ENCODE assay signal across 9 cellular contexts in the genomic region with DNA sequence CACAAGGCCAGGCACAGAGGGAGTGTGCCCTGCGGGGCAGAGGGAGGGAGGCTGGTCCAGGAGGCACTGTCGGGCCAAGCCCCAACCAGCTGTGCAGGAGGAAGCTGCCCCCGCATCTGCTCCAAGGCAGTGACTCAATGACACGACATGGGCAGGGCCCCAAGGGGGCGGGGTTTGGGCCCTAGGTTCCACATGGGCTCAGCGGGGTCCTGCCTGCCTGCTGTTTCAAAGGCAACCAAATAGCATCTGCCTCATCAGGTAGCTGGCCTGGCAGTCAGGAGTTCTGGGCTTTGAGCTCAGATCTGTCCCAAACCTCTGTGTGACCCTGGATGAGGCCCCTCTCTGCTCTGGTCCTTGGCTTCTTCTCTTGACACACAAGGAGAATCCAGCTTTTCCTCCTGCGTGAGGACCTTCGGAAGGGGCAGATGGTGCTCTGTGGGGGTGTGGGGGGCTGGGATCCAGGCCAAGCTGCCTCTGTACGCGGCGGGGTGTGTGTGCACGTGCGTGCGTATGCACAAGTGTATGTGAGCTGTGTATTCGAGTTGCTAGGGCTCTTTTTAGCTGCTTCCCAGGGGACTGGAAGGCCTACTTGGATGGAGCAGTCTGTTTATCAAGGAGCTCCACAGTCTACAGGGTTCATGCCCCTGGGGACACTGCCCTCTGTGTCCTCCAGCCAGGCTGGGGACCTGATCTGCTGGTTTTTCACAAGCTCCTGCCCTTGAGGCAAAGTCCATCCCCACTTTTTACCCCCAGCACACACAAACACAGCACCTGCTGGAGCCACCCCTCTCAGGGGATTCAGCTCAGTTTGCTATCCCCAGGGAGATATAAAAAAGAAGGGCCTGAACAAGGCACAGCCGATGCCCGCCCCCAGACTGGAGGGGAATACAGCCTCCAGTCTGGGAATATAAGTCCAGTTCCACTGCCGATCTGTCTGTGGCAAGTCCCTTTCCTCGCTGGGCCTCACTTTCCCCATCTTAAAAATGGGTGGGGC.
DNase-seq lines count a peak whose midpoint lies in the region; ATAC-seq and TF ChIP-seq lines count a peak whose summit lies in the region.
"Had no signal": no experiment of that assay in that cellular context is flagged by ENCODE, and none has a peak within 500 bp of the region (broad histone marks: within the 10 kb centered on the region; RNA-seq: fewer than 3 reads in every experiment).

No MANE protein-coding gene starts in this region.

- in situ Hi-C loops in mammary epithelial cell (cut with MboI; ENCODE audit: low sequenced_read_pairs in 2 of 2) = no loop called here

- H3K18ac ChIP-seq in mesenchymal stem cell (ENCODE audit: low read depth in 1 of 2, low read length in 2 of 2) = peak overlapping the region; percentile 11 to 88

- peak overlapping the region; percentile 86 for H2AK5ac ChIP-seq in mesenchymal stem cell (ENCODE audit: low read length, severe bottlenecking)

- no peaks in the 10 kb centered on the region for H4K20me1 ChIP-seq in mammary epithelial cell (ENCODE audit: insufficient read depth, low read length)

- H3K36me3 ChIP-seq in HUES64 (ENCODE audit: insufficient read depth, low read length) (peaks cover 7% of the 10 kb centered on the region; the same call in 1 of the 2 replicates), mammary epithelial cell (ENCODE audit: insufficient read depth, low read length) (peaks cover 2% of the 10 kb centered on the region), mesenchymal stem cell (ENCODE audit: control insufficient read depth in 1 of 2, insufficient read depth in 2 of 2, low read depth in 1 of 2, low read length in 2 of 2) (peaks cover 9 to 14% of the 10 kb centered on the region in 2 experiments), stomach (peaks cover 0 to 15% (median 8%) of the 10 kb centered on the region in 4 donors)

- no peak overlapping the region for H3K27ac Mint-ChIP-seq in Calu3 (ENCODE audit: unreplicated experiment)

- peak overlapping the region; percentile 27 to 66 for H3K4ac ChIP-seq in mesenchymal stem cell (ENCODE audit: low read depth in 1 of 2, low read length in 2 of 2)

- H3K4me1 ChIP-seq in HUES64 (ENCODE audit: insufficient read depth, low read length) = peaks cover 25% of the 10 kb centered on the region
- H3K4me1 ChIP-seq in mammary epithelial cell (ENCODE audit: insufficient read depth, low read length) = peaks cover 27% of the 10 kb centered on the region
- peaks cover 48% of the 10 kb centered on the region for H3K4me1 ChIP-seq in mesenchymal stem cell (ENCODE audit: control insufficient read depth, insufficient read depth, low read depth, low read length)
- H3K4me1 ChIP-seq in stomach = peaks cover 17 to 50% (median 25%) of the 10 kb centered on the region in 4 donors

- H3K27me3 ChIP-seq in HUES64 (ENCODE audit: insufficient read depth, low read length) = no peaks in the 10 kb centered on the region
- no peaks in the 10 kb centered on the region for H3K27me3 ChIP-seq in mammary epithelial cell (ENCODE audit: insufficient read depth, low read length)
- no peaks in the 10 kb centered on the region for H3K27me3 ChIP-seq in mesenchymal stem cell (ENCODE audit: control insufficient read depth in 1 of 2, insufficient read depth in 1 of 2, low read length in 2 of 2)
- H3K27me3 ChIP-seq in stomach = no peaks in the 10 kb centered on the region

- H3K4me2 ChIP-seq in mammary epithelial cell (ENCODE audit: insufficient read depth, low read depth, low read length) = peak overlapping the region; percentile 45
- no peak overlapping the region for H3K4me2 ChIP-seq in mesenchymal stem cell (ENCODE audit: low read length, poor library complexity, severe bottlenecking)
- H3K4me2 ChIP-seq: KMS-11 had no signal

- CTCF ChIA-PET in Calu3 (lab: Charles Lee) = interaction anchor here (0.7 to 1.5 kb wide), 5 partner anchors 18 to 56 kb away, joined by 3 to 7 read pairs (median 4); no protein-coding TSS in a partner anchor
- CTCF ChIA-PET in mammary epithelial cell (lab: Charles Lee; ENCODE audit: low non-redundant PET) = interaction anchor here (0.5 to 0.9 kb wide), 4 partner anchors 8 to 435 kb away, joined by 3 to 12 read pairs (median 6); no protein-coding TSS in a partner anchor

- TF ChIP-seq EP300 in stomach (IDR thresholded peaks at IDR 0.05) = no peak

- H4K8ac ChIP-seq in mesenchymal stem cell (ENCODE audit: low read length) = peak overlapping the region; percentile 16

- H3K9me3 ChIP-seq in HUES64 (ENCODE audit: insufficient read depth, low read depth, low read length) (no peaks in the 10 kb centered on the region), mammary epithelial cell (replicated peaks; ENCODE audit: insufficient read depth, low read length) (no peaks in the 10 kb centered on the region), mesenchymal stem cell (ENCODE audit: control insufficient read depth, low read length) (no peaks in the 10 kb centered on the region), stomach (no peaks in the 10 kb centered on the region)

- no peak for ATAC-seq in HG03025 (IDR thresholded peaks at IDR 0.05; ENCODE audit: low FRiP score, unreplicated experiment)

- H3K79me1 ChIP-seq in mesenchymal stem cell (replicated peaks; ENCODE audit: low read length, poor library complexity, severe bottlenecking) = no peaks in the 10 kb centered on the region

- peak overlapping the region in 1 of 2 experiments; percentile 84 for H3K14ac ChIP-seq in mesenchymal stem cell (ENCODE audit: low read length in 2 of 2)

- H2BK15ac ChIP-seq in mesenchymal stem cell (ENCODE audit: low read depth, poor library complexity, severe bottlenecking) = peak overlapping the region; percentile 98

- H3K27ac ChIP-seq in HUES64 (ENCODE audit: low read depth, low read length) = 0 out of 2 replicates have a peak overlapping the region, but pooled peaks have one; percentile 35
- peak overlapping the region; percentile 29 for H3K27ac ChIP-seq in mammary epithelial cell (ENCODE audit: insufficient read depth, low read depth, low read length)
- peak overlapping the region; percentile 22 for H3K27ac ChIP-seq in mesenchymal stem cell (ENCODE audit: low read length, poor library complexity, severe bottlenecking)
- H3K27ac ChIP-seq in stomach = peak overlapping the region in 4 of 5 donors; percentile 4 to 59 (median 42)
- H3K27ac ChIP-seq: KMS-11 had no signal

- peak overlapping the region; percentile 23 for H4K91ac ChIP-seq in mesenchymal stem cell (ENCODE audit: low read length)

- dilution Hi-C loops in mammary epithelial cell (cut with HindIII; ENCODE audit: low sequenced_read_pairs) = no loop called here

- TF ChIP-seq POLR2A in stomach (IDR thresholded peaks at IDR 0.05) = no peak

- no peaks in the 10 kb centered on the region for H3K27me3 Mint-ChIP-seq in Calu3 (ENCODE audit: unreplicated experiment)

- intact Hi-C loops in Calu3 (cut with micrococcal nuclease; ENCODE audit: unreplicated experiment) = no loop called here
- intact Hi-C loops in mammary epithelial cell (cut with micrococcal nuclease) = loop anchor here (1.0 kb wide), 1 partner anchor 18 kb away; no protein-coding TSS in a partner anchor
- intact Hi-C loops in stomach (cut with DNase I; ENCODE audit: low total_unique reads) = no loop called here

- H3K9me3 Mint-ChIP-seq in Calu3 (ENCODE audit: low read depth, unreplicated experiment) = no peaks in the 10 kb centered on the region

- WGBS in HUES64 = 49% methylated on average over 19 of the region's 19 CpGs
- 30% methylated on average over 16 of the region's 19 CpGs for WGBS in mammary epithelial cell (ENCODE audit: low coverage, missing lambda C conversion rate)
- 52% methylated on average over 15 of the region's 19 CpGs for WGBS in mesenchymal stem cell
- WGBS in stomach, 5 donors = 39 to 68% (median 41%) methylated on average over 12 to 19 of the region's 19 CpGs

- H2BK120ac ChIP-seq in mesenchymal stem cell (ENCODE audit: low read depth, low read length) = no peak overlapping the region

- DNase-seq in Calu3 = peak; percentile 67
- DNase-seq in GM20000 (ENCODE audit: low spot score) = peak; percentile 76
- peak; percentile 36 for DNase-seq in SHP77 treated with DMSO at 0.1 percent for 48 hours (lab: John Stamatoyannopoulos, UW)
- peak; percentile 80 for DNase-seq in mammary epithelial cell
- DNase-seq in mesenchymal stem cell = peak; percentile 84
- peak; percentile 58 for DNase-seq in stomach

- peak overlapping the region; percentile 84 for H2AFZ ChIP-seq in mammary epithelial cell (ENCODE audit: low read depth, low read length)
- H2AFZ ChIP-seq in mesenchymal stem cell (ENCODE audit: low read depth, low read length) = no peak overlapping the region

- no peak overlapping the region for H3K4me3 Mint-ChIP-seq in Calu3 (ENCODE audit: low read depth, unreplicated experiment)

- H2BK5ac ChIP-seq in mesenchymal stem cell (ENCODE audit: low read depth, low read length, poor library complexity, severe bottlenecking) = no peak overlapping the region

- H3K36me3 Mint-ChIP-seq in Calu3 (ENCODE audit: insufficient read depth, unreplicated experiment) = peaks cover 23% of the 10 kb centered on the region

- peak overlapping the region; percentile 0 to 82 for H2BK12ac ChIP-seq in mesenchymal stem cell (ENCODE audit: low read length in 2 of 2)

- H3K4me3 ChIP-seq in HUES64 (ENCODE audit: low read length) (no peak overlapping the region), mammary epithelial cell (replicated peaks in 1 of 3; ENCODE audit: insufficient read depth in 1 of 3, low read depth in 2 of 3, low read length in 3 of 3) (no peak overlapping the region), mesenchymal stem cell (ENCODE audit: insufficient read depth in 1 of 2, low read depth in 1 of 2, low read length in 2 of 2) (no peak overlapping the region), stomach (no peak overlapping the region)

- H3K23ac ChIP-seq in mesenchymal stem cell (ENCODE audit: low read length in 2 of 2) = no peak overlapping the region

- TF ChIP-seq CTCF in Calu3 (IDR thresholded peaks at IDR 0.05; ENCODE audit: unreplicated experiment) (no peak), GM20000 (IDR thresholded peaks at IDR 0.05; ENCODE audit: extremely low read depth, missing control alignments) (no peak), mammary epithelial cell (conservative IDR thresholded peaks at IDR 0.05 in 1 of 2, IDR thresholded peaks at IDR 0.05 in 1 of 2; ENCODE audit: extremely low read depth in 1 of 2, insufficient read depth in 1 of 2, low read depth in 1 of 2, low read length in 2 of 2) (no peak), stomach (IDR thresholded peaks at IDR 0.05) (no peak)

- BruUV-seq in Calu3 (replicated peaks; lab: Mats Ljungman, UMichigan) (no TSS peak), mammary epithelial cell (replicated peaks; lab: Mats Ljungman, UMichigan) (no TSS peak)

- no peak overlapping the region for H3K9ac ChIP-seq in HUES64 (ENCODE audit: low read depth, low read length)
- peak overlapping the region; percentile 5 for H3K9ac ChIP-seq in mammary epithelial cell (ENCODE audit: insufficient read depth, low read length)
- H3K9ac ChIP-seq in mesenchymal stem cell (ENCODE audit: low read length) = peak overlapping the region; percentile 65
- H3K9ac ChIP-seq: KMS-11 had no signal

- peaks cover 4% of the 10 kb centered on the region for H3K79me2 ChIP-seq in mammary epithelial cell (ENCODE audit: insufficient read depth, low read length)

- H3K4me1 Mint-ChIP-seq in Calu3 (ENCODE audit: low read depth, unreplicated experiment) = no peaks in the 10 kb centered on the region
